Comparison of ENCODE assay signal across 24 cellular contexts in genomic region chr6:91088515-91088914, GRCh38.
DNase-seq lines count a peak whose midpoint lies in the region; ATAC-seq and TF ChIP-seq lines count a peak whose summit lies in the region.
"Had no signal": no experiment of that assay in that cellular context is flagged by ENCODE, and none has a peak within 500 bp of the region (broad histone marks: within the 10 kb centered on the region; RNA-seq: fewer than 3 reads in every experiment).

No MANE protein-coding gene starts in this region.

- H3K36me3 ChIP-seq in HUES6 (ENCODE audit: control insufficient read depth, insufficient read depth, low read length), result no peaks in the 10 kb centered on the region
- H3K36me3 ChIP-seq: MG63, ovary, stomach, transverse colon had no signal

- DNase-seq in DMS153 (lab: John Stamatoyannopoulos, UW) (peak; percentile 44), DMS153 treated with DMSO at 0.1 percent for 48 hours (lab: John Stamatoyannopoulos, UW; ENCODE audit: unreplicated experiment) (no peak), NCI-H2196 treated with DMSO at 0.1 percent for 48 hours (lab: John Stamatoyannopoulos, UW; ENCODE audit: unreplicated experiment) (peak; percentile 10), astrocyte of the hippocampus (ENCODE audit: low read depth, low spot score) (peak; percentile 20), H4 (ENCODE audit: low spot score) (no peak), chondrocyte (ENCODE audit: low spot score) (no peak)
- DNase-seq: activated CD4-positive, alpha-beta T cell treated with anti-CD3 and anti-CD28 coated beads for 36 hours; AML-193; EL; left cardiac atrium; MG63; NCI-H1694 treated with DMSO at 0.1 percent for 48 hours; NK-92 treated with Interleukin-12 subunit alpha and Interleukin-12 subunit beta, amount 100 ng/mL, for 24 hours; ovary; stomach; transverse colon had no signal

- no peak overlapping the region for H3K9ac ChIP-seq in HUES6 (ENCODE audit: low read length)

- H3K4me1 ChIP-seq in HUES6 (ENCODE audit: control insufficient read depth, insufficient read depth, low read length), result peaks cover 21% of the 10 kb centered on the region
- H3K4me1 ChIP-seq: stomach, transverse colon had no signal

- no peaks in the 10 kb centered on the region for H3K9me3 Mint-ChIP-seq in chondrocyte (ENCODE audit: low read depth)
- H3K9me3 Mint-ChIP-seq: activated naive CD4-positive, alpha-beta T cell treated with anti-CD3 and anti-CD28 coated beads, Interleukin-2, amount 50 U/mL, for 24 hours; activated T-helper 1 cell treated with anti-CD3 and anti-CD28 coated beads, Interleukin-12 subunit alpha, Interleukin-12 subunit beta, Interleukin-2, Interleukin-4 antibody, amounts not matched to agents 30 ng/mL and 10 ng/mL and 1 ng/mL, durations not matched to agents 14 hours and 24 hours and 36 hours; natural killer cell treated with Interleukin-12 subunit alpha and Interleukin-12 subunit beta and Interleukin-15 and Interleukin-18, amount 100 ng/mL, for 72 hours; T-helper 1 cell treated with Interleukin-12 subunit alpha and Interleukin-12 subunit beta and Interleukin-4 antibody, amounts not matched to agents 30 μg/mL and 1 μg/mL, for 36 hours had no signal

- no peaks in the 10 kb centered on the region for H3K27me3 Mint-ChIP-seq in chondrocyte (ENCODE audit: low read depth)
- H3K27me3 Mint-ChIP-seq: activated naive CD4-positive, alpha-beta T cell treated with anti-CD3 and anti-CD28 coated beads, Interleukin-2, amount 50 U/mL, for 24 hours had no signal

- ATAC-seq in HG03571 (IDR thresholded peaks at IDR 0.05; ENCODE audit: unreplicated experiment), result no peak
- ATAC-seq: activated CD4-positive, alpha-beta T cell treated with anti-CD3 and anti-CD28 coated beads for 36 hours; K562; left cardiac atrium; natural killer cell treated with Interleukin-12 subunit alpha and Interleukin-12 subunit beta and Interleukin-15 and Interleukin-18, amount 100 ng/mL, for 72 hours had no signal

- H3K27me3 ChIP-seq in HUES6 (ENCODE audit: control insufficient read depth, insufficient read depth, low read length), result no peaks in the 10 kb centered on the region
- H3K27me3 ChIP-seq: MG63, ovary, stomach, transverse colon had no signal

- H3K27ac Mint-ChIP-seq in chondrocyte (ENCODE audit: unreplicated experiment), result no peak overlapping the region
- H3K27ac Mint-ChIP-seq: activated CD4-positive, alpha-beta T cell treated with anti-CD3 and anti-CD28 coated beads for 36 hours; activated naive CD4-positive, alpha-beta T cell treated with anti-CD3 and anti-CD28 coated beads, Interleukin-2, amount 50 U/mL, for 24 hours; activated T-helper 1 cell treated with anti-CD3 and anti-CD28 coated beads, Interleukin-12 subunit alpha, Interleukin-12 subunit beta, Interleukin-2, Interleukin-4 antibody, amounts not matched to agents 30 ng/mL and 10 ng/mL and 1 ng/mL, durations not matched to agents 14 hours and 24 hours and 36 hours; natural killer cell treated with Interleukin-12 subunit alpha and Interleukin-12 subunit beta and Interleukin-15 and Interleukin-18, amount 100 ng/mL, for 72 hours; T-helper 1 cell treated with Interleukin-12 subunit alpha and Interleukin-12 subunit beta and Interleukin-4 antibody, amounts not matched to agents 30 μg/mL and 1 μg/mL, for 36 hours had no signal

- 0 out of 2 replicates have a peak overlapping the region, but pooled peaks have one; percentile 16 for H3K27ac ChIP-seq in HUES6 (ENCODE audit: low read depth, low read length)
- H3K27ac ChIP-seq: 22Rv1, ovary, stomach, transverse colon had no signal

- H3K4me1 Mint-ChIP-seq in chondrocyte (ENCODE audit: low read depth), result peaks cover 15% of the 10 kb centered on the region
- H3K4me1 Mint-ChIP-seq: activated CD4-positive, alpha-beta T cell treated with anti-CD3 and anti-CD28 coated beads for 36 hours; activated naive CD4-positive, alpha-beta T cell treated with anti-CD3 and anti-CD28 coated beads, Interleukin-2, amount 50 U/mL, for 24 hours had no signal

- TF ChIP-seq CTCF in chondrocyte (IDR thresholded peaks at IDR 0.05), result no peak

- no peaks in the 10 kb centered on the region for H3K9me3 ChIP-seq in HUES6 (ENCODE audit: control insufficient read depth, insufficient read depth, low read depth, low read length)
- H3K9me3 ChIP-seq: MG63, ovary, stomach, transverse colon had no signal

- H3K36me3 Mint-ChIP-seq in chondrocyte (ENCODE audit: low read depth), result no peaks in the 10 kb centered on the region
- H3K36me3 Mint-ChIP-seq: activated naive CD4-positive, alpha-beta T cell treated with anti-CD3 and anti-CD28 coated beads, Interleukin-2, amount 50 U/mL, for 24 hours; natural killer cell treated with Interleukin-12 subunit alpha and Interleukin-12 subunit beta and Interleukin-15 and Interleukin-18, amount 100 ng/mL, for 72 hours had no signal

- no peak overlapping the region for H3K4me3 ChIP-seq in HUES6 (ENCODE audit: low read depth, low read length)
- H3K4me3 ChIP-seq: K562, MG63, ovary, stomach, transverse colon had no signal

- no peak overlapping the region for H3K4me3 Mint-ChIP-seq in chondrocyte (ENCODE audit: unreplicated experiment)
- H3K4me3 Mint-ChIP-seq: activated CD4-positive, alpha-beta T cell treated with anti-CD3 and anti-CD28 coated beads for 36 hours; activated naive CD4-positive, alpha-beta T cell treated with anti-CD3 and anti-CD28 coated beads, Interleukin-2, amount 50 U/mL, for 24 hours; activated T-helper 1 cell treated with anti-CD3 and anti-CD28 coated beads, Interleukin-12 subunit alpha, Interleukin-12 subunit beta, Interleukin-2, Interleukin-4 antibody, amounts not matched to agents 30 ng/mL and 10 ng/mL and 1 ng/mL, durations not matched to agents 14 hours and 24 hours and 36 hours; natural killer cell treated with Interleukin-12 subunit alpha and Interleukin-12 subunit beta and Interleukin-15 and Interleukin-18, amount 100 ng/mL, for 72 hours; T-helper 1 cell treated with Interleukin-12 subunit alpha and Interleukin-12 subunit beta and Interleukin-4 antibody, amounts not matched to agents 30 μg/mL and 1 μg/mL, for 36 hours had no signal

Comparison
In these comparisons a context has a peak if more than half of its experiments do, and no peak if none do; other contexts are left out.
1. DNase-seq: peak in DMS153 (single experiment), NCI-H2196 treated with DMSO at 0.1 percent for 48 hours (single experiment) and astrocyte of the hippocampus (single experiment); none in DMS153 treated with DMSO at 0.1 percent for 48 hours (single experiment), H4 (single experiment) and chondrocyte (single experiment).